ENCODE assay signal across 2 cellular contexts in the genomic region with DNA sequence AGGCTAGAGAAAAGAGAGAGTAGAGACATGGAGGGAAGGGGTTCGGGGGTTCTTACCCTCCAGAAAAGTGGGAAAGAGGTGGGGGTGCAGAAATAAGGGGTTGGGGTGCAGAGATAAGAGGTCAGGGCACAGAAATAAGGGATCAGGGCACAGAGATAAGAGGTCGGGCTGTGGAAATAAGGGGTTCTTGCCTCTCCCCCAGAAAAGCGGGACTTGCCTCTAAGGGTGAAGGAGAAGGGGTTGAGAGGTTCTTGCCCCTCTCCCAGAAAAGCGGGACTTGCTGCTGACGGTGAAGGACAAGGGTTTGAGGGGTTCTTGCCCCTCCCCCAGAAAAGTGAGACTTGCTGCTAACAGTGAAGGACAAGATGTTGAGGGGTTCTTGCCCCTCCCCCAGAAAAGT.
TF ChIP-seq lines count a peak whose summit lies in the region.

No MANE protein-coding gene starts in this region.

TF ChIP-seq in HEK293, 187 proteins besides CTCF, POLR2A, EP300 and RAD21:
- peak; percentile 51; the same call in 1 of the 2 replicates for TF ChIP-seq ZBTB10 (tag by site-specific recombination; IDR thresholded peaks at IDR 0.05)

TF ChIP-seq in K562, 482 proteins besides CTCF, POLR2A, EP300 and RAD21:
- TF ChIP-seq CBFA2T3 (IDR thresholded peaks at IDR 0.05) = peak; percentile 5; the same call in 1 of the 2 replicates
- TF ChIP-seq SUPT5H (IDR thresholded peaks at IDR 0.05) = 0 out of 2 replicates have a peak, but pooled peaks have one; percentile 20
- peak; percentile 40 for TF ChIP-seq POLR2B (IDR thresholded peaks at IDR 0.05; ENCODE audit: low read depth, partially characterized antibody)
